Comparison of ENCODE assay signal across 18 cellular contexts in the genomic region with DNA sequence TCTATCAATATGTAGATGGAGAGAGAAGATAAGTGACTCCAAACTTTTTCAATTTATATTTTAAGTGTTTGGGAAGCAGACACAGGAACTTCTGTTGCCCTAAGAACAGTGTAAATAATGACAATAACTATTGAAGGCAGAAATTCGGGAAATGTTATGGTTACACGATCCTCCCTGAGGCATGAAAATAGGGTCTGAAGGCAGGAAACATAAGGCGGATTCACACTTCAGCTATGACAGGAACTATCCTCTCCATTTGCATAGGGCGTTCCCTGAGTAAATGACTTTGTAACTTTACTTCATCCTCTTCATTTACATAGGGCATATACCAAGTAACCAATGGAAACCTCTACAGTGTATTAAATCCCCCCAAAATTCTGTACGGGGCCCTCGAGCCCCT.
DNase-seq lines count a peak whose midpoint lies in the region; ATAC-seq, FAIRE-seq and TF ChIP-seq lines count a peak whose summit lies in the region.
"Had no signal": no experiment of that assay in that cellular context is flagged by ENCODE, and none has a peak within 500 bp of the region (broad histone marks: within the 10 kb centered on the region; RNA-seq: fewer than 3 reads in every experiment).

No MANE protein-coding gene starts in this region.

- H4K20me1 ChIP-seq in GM23338 (replicated peaks; ENCODE audit: insufficient read depth): no peaks in the 10 kb centered on the region

- 22% methylated on average over 6 of the region's 6 CpGs for WGBS in A549 (ENCODE audit: missing lambda C conversion rate)

- TF ChIP-seq POLR2A in A549 (IDR thresholded peaks at IDR 0.05; ENCODE audit: low read length) (no peak), gastrocnemius medialis (IDR thresholded peaks at IDR 0.05) (no peak)

- H3K27me3 ChIP-seq in GM23338 (ENCODE audit: insufficient read depth): no peaks in the 10 kb centered on the region
- H3K27me3 ChIP-seq in gastrocnemius medialis: no peaks in the 10 kb centered on the region
- H3K27me3 ChIP-seq: SJSA1 had no signal

- H3F3A ChIP-seq in GM23338 (replicated peaks; ENCODE audit: low read depth): no peaks in the 10 kb centered on the region

- H3K4me3 Mint-ChIP-seq in GM23338 (no peak overlapping the region), mesothelial cell of epicardium (no peak overlapping the region), T-cell (no peak overlapping the region)
- H3K4me3 Mint-ChIP-seq: H9 had no signal

- 0 out of 3 replicates have a peak overlapping the region, but pooled peaks have one; percentile 13 for H3K4me3 ChIP-seq in A549
- H3K4me3 ChIP-seq in GM23338: no peak overlapping the region
- no peak overlapping the region for H3K4me3 ChIP-seq in gastrocnemius medialis
- H3K4me3 ChIP-seq: SJSA1 had no signal

- in situ Hi-C loops in gastrocnemius medialis (cut with MboI; ENCODE audit: low sequenced_read_pairs in 4 of 4): no loop called here

- H3K9me3 Mint-ChIP-seq in GM23338: peaks cover 24% of the 10 kb centered on the region
- peaks cover 30% of the 10 kb centered on the region for H3K9me3 Mint-ChIP-seq in mesothelial cell of epicardium
- H3K9me3 Mint-ChIP-seq in T-cell: peaks cover 5 to 12% (median 6%) of the 10 kb centered on the region in 3 donors

- H3K4me1 Mint-ChIP-seq in GM23338: no peaks in the 10 kb centered on the region
- H3K4me1 Mint-ChIP-seq in mesothelial cell of epicardium: peaks cover 18% of the 10 kb centered on the region
- H3K4me1 Mint-ChIP-seq in T-cell: no peaks in the 10 kb centered on the region

- no peak for DNase-seq in A549 (ENCODE audit: low read depth in 1 of 2, low spot score in 1 of 2)
- no peak for DNase-seq in GM23338 (ENCODE audit: low spot score)
- no peak for DNase-seq in mesothelial cell of epicardium (ENCODE audit: low spot score in 2 of 2, unreplicated experiment in 2 of 2)
- DNase-seq in T-cell: no peak
- no peak for DNase-seq in GDM1 (lab: John Stamatoyannopoulos, UW)
- no peak for DNase-seq in gastrocnemius medialis
- DNase-seq: COR-L47, H9, NCI-H1436 treated with DMSO at 0.1 percent for 48 hours, NCI-H2029 treated with DMSO at 0.1 percent for 48 hours, NCI-H2171 treated with DMSO at 0.1 percent for 48 hours, NCI-H446 treated with DMSO at 0.1 percent for 48 hours, PC-3 had no signal

- no peak for TF ChIP-seq EP300 in A549 (IDR thresholded peaks at IDR 0.05)

- peak overlapping the region; percentile 80; the same call in 1 of the 2 replicates for H2AFZ ChIP-seq in GM23338

- peak overlapping the region; percentile 12 to 63; a peak in 2 of 6 replicates for H3K27ac ChIP-seq in A549
- no peak overlapping the region for H3K27ac ChIP-seq in GM23338 (ENCODE audit: low read depth)
- H3K27ac ChIP-seq in VCaP: peak overlapping the region; percentile 59
- H3K27ac ChIP-seq in gastrocnemius medialis: no peak overlapping the region
- H3K27ac ChIP-seq: C4-2B, HL-60, SJSA1 had no signal

- H3K36me3 Mint-ChIP-seq in GM23338 (ENCODE audit: low read depth) (peaks cover 12% of the 10 kb centered on the region; the same call in 2 of the 3 replicates), mesothelial cell of epicardium (peaks cover 5% of the 10 kb centered on the region), T-cell (no peaks in the 10 kb centered on the region)

- H3K27ac Mint-ChIP-seq in GM23338: no peak overlapping the region
- peak overlapping the region; percentile 37 for H3K27ac Mint-ChIP-seq in mesothelial cell of epicardium
- H3K27ac Mint-ChIP-seq in T-cell: no peak overlapping the region
- H3K27ac Mint-ChIP-seq: H9 had no signal

- H3K4me2 ChIP-seq in A549: peak overlapping the region; percentile 63
- H3K4me2 ChIP-seq in GM23338: no peak overlapping the region

- CTCF ChIA-PET in A549 (lab: Yijun Ruan, JAX): no interaction called here
- CTCF ChIA-PET in T-cell (lab: Charles Lee): no interaction called here

- TF ChIP-seq RAD21 in A549 (conservative IDR thresholded peaks at IDR 0.05 in 1 of 2, IDR thresholded peaks at IDR 0.05 in 1 of 2): no peak

- no peaks in the 10 kb centered on the region for H3K27me3 Mint-ChIP-seq in GM23338 (ENCODE audit: insufficient read depth, low read depth, poor library complexity)
- no peaks in the 10 kb centered on the region for H3K27me3 Mint-ChIP-seq in mesothelial cell of epicardium (ENCODE audit: low read depth)
- no peaks in the 10 kb centered on the region for H3K27me3 Mint-ChIP-seq in T-cell

- POLR2A ChIA-PET in A549 (lab: Yijun Ruan, JAX): no interaction called here
- POLR2A ChIA-PET in T-cell (lab: Charles Lee): no interaction called here

- no peaks in the 10 kb centered on the region for H3K9me3 ChIP-seq in A549
- no peaks in the 10 kb centered on the region for H3K9me3 ChIP-seq in gastrocnemius medialis
- H3K9me3 ChIP-seq: SJSA1 had no signal

- no peaks in the 10 kb centered on the region for H3K36me3 ChIP-seq in GM23338 (ENCODE audit: insufficient read depth)
- no peaks in the 10 kb centered on the region for H3K36me3 ChIP-seq in gastrocnemius medialis
- H3K36me3 ChIP-seq: SJSA1 had no signal

- H3K4me1 ChIP-seq in A549 (no peaks in the 10 kb centered on the region), GM23338 (ENCODE audit: insufficient read depth) (no peaks in the 10 kb centered on the region), gastrocnemius medialis (no peaks in the 10 kb centered on the region)
- H3K4me1 ChIP-seq: SJSA1 had no signal

- ATAC-seq in A549: no peak
- no peak for ATAC-seq in GM23338
- no peak for ATAC-seq in GM21717 (IDR thresholded peaks at IDR 0.05; ENCODE audit: unreplicated experiment)
- no peak for ATAC-seq in T-cell (replicated peaks in 1 of 4)
- ATAC-seq in gastrocnemius medialis: no peak
- ATAC-seq: PC-3 had no signal

- intact Hi-C loops in gastrocnemius medialis (cut with DNase I; ENCODE audit: low total_unique reads): no loop called here

- TF ChIP-seq CTCF in A549 (IDR thresholded peaks at IDR 0.05): no peak
- no peak for TF ChIP-seq CTCF in GM23338 (conservative IDR thresholded peaks at IDR 0.05; ENCODE audit: low read depth in 2 of 2)
- TF ChIP-seq CTCF in VCaP (conservative IDR thresholded peaks at IDR 0.05): no peak
- no peak for TF ChIP-seq CTCF in mesothelial cell of epicardium (IDR thresholded peaks at IDR 0.05; ENCODE audit: unreplicated experiment)
- no peak for TF ChIP-seq CTCF in gastrocnemius medialis (IDR thresholded peaks at IDR 0.05 in 4 of 5, conservative IDR thresholded peaks at IDR 0.05 in 1 of 5)

- peaks cover 6% of the 10 kb centered on the region for H3K9me2 ChIP-seq in GM23338 (ENCODE audit: insufficient read depth)

- no peak for FAIRE-seq in A549 (lab: Jason Lieb, UNC)

- no peaks in the 10 kb centered on the region for H3K79me2 ChIP-seq in GM23338 (replicated peaks; ENCODE audit: insufficient read depth)

TF ChIP-seq in A549, 52 proteins besides CTCF, POLR2A, EP300 and RAD21 (continues in another document):
- TF ChIP-seq EHMT2 (IDR thresholded peaks at IDR 0.05; ENCODE audit: low read depth) (no peak), HES2 (IDR thresholded peaks at IDR 0.05) (no peak), CEBPB (IDR thresholded peaks at IDR 0.05) (no peak), FOSB (CRISPR knock-in tag; IDR thresholded peaks at IDR 0.05) (no peak), CHD4 (IDR thresholded peaks at IDR 0.05; ENCODE audit: borderline replicate concordance) (no peak), FOXS1 (CRISPR knock-in tag; IDR thresholded peaks at IDR 0.05) (no peak), NR3C1 (IDR thresholded peaks at IDR 0.05) (no peak), BHLHE40 (IDR thresholded peaks at IDR 0.05; ENCODE audit: low read depth, low read length) (no peak), RCOR1 (IDR thresholded peaks at IDR 0.05; ENCODE audit: low read depth, low read length) (no peak), FOSL2 (IDR thresholded peaks at IDR 0.05) (no peak), FOSL2 (CRISPR knock-in tag; IDR thresholded peaks at IDR 0.05) (no peak), ELK1 (IDR thresholded peaks at IDR 0.05; ENCODE audit: low read depth, low read length) (no peak)

TF ChIP-seq in GM23338, 12 proteins besides CTCF, POLR2A, EP300 and RAD21 (continues in another document):
- TF ChIP-seq, protein P1, sequence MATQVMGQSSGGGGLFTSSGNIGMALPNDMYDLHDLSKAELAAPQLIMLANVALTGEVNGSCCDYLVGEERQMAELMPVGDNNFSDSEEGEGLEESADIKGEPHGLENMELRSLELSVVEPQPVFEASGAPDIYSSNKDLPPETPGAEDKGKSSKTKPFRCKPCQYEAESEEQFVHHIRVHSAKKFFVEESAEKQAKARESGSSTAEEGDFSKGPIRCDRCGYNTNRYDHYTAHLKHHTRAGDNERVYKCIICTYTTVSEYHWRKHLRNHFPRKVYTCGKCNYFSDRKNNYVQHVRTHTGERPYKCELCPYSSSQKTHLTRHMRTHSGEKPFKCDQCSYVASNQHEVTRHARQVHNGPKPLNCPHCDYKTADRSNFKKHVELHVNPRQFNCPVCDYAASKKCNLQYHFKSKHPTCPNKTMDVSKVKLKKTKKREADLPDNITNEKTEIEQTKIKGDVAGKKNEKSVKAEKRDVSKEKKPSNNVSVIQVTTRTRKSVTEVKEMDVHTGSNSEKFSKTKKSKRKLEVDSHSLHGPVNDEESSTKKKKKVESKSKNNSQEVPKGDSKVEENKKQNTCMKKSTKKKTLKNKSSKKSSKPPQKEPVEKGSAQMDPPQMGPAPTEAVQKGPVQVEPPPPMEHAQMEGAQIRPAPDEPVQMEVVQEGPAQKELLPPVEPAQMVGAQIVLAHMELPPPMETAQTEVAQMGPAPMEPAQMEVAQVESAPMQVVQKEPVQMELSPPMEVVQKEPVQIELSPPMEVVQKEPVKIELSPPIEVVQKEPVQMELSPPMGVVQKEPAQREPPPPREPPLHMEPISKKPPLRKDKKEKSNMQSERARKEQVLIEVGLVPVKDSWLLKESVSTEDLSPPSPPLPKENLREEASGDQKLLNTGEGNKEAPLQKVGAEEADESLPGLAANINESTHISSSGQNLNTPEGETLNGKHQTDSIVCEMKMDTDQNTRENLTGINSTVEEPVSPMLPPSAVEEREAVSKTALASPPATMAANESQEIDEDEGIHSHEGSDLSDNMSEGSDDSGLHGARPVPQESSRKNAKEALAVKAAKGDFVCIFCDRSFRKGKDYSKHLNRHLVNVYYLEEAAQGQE (IDR thresholded peaks at IDR 0.05; ENCODE audit: unreplicated experiment): no peak
- no peak for TF ChIP-seq STAT1 (IDR thresholded peaks at IDR 0.05; ENCODE audit: unreplicated experiment)
- TF ChIP-seq, protein P2, sequence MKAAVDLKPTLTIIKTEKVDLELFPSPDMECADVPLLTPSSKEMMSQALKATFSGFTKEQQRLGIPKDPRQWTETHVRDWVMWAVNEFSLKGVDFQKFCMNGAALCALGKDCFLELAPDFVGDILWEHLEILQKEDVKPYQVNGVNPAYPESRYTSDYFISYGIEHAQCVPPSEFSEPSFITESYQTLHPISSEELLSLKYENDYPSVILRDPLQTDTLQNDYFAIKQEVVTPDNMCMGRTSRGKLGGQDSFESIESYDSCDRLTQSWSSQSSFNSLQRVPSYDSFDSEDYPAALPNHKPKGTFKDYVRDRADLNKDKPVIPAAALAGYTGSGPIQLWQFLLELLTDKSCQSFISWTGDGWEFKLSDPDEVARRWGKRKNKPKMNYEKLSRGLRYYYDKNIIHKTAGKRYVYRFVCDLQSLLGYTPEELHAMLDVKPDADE (IDR thresholded peaks at IDR 0.05): no peak
- TF ChIP-seq ZNF331 (CRISPR knock-in tag; IDR thresholded peaks at IDR 0.05; ENCODE audit: low read depth): no peak
- TF ChIP-seq ZNF114 (CRISPR knock-in tag; IDR thresholded peaks at IDR 0.05): no peak

Comparison
In these comparisons a context has a peak if more than half of its experiments do, and no peak if none do; other contexts are left out.
1. H3K27ac ChIP-seq: peak in A549 (2 of 2) and VCaP (single experiment); none in GM23338 (single experiment) and gastrocnemius medialis (0 of 4).